ENCODE assay signal across 8 cellular contexts in genomic region chr5:34474573-34475021, GRCh38.
DNase-seq lines count a peak whose midpoint lies in the region; ATAC-seq, FAIRE-seq and TF ChIP-seq lines count a peak whose summit lies in the region.

No MANE protein-coding gene starts in this region.

- FAIRE-seq in pancreas (lab: Jason Lieb, UNC): peak; percentile 61

- no peaks in the 10 kb centered on the region for H3K36me3 ChIP-seq in gastroesophageal sphincter
- H3K36me3 ChIP-seq in pancreas: no peaks in the 10 kb centered on the region

- peaks cover 35% of the 10 kb centered on the region for H3K27me3 Mint-ChIP-seq in T-helper 17 cell

- no peak overlapping the region for H3K27ac Mint-ChIP-seq in T-helper 17 cell

- peaks cover 10% of the 10 kb centered on the region for H3K4me1 Mint-ChIP-seq in T-helper 17 cell

- peaks cover 2% of the 10 kb centered on the region for H3K36me3 Mint-ChIP-seq in T-helper 17 cell (ENCODE audit: low read depth)

- H3K27ac ChIP-seq in gastroesophageal sphincter (no peak overlapping the region), pancreas (no peak overlapping the region)

- H3K4me3 Mint-ChIP-seq in T-helper 17 cell: no peak overlapping the region

- H3K9me3 ChIP-seq in T-helper 17 cell (ENCODE audit: control insufficient read depth, low read length, poor library complexity, severe bottlenecking) (no peaks in the 10 kb centered on the region), gastroesophageal sphincter (no peaks in the 10 kb centered on the region), pancreas (no peaks in the 10 kb centered on the region)

- H3K4me3 ChIP-seq in gastroesophageal sphincter (no peak overlapping the region), pancreas (no peak overlapping the region)

- H3K27me3 ChIP-seq in gastroesophageal sphincter: no peaks in the 10 kb centered on the region
- H3K27me3 ChIP-seq in pancreas: no peaks in the 10 kb centered on the region

- no peak for TF ChIP-seq POLR2A in gastroesophageal sphincter (IDR thresholded peaks at IDR 0.05)

- TF ChIP-seq CTCF in gastroesophageal sphincter (IDR thresholded peaks at IDR 0.05) (peak; percentile 89 to 99 (median 94)), pancreas (IDR thresholded peaks at IDR 0.05) (peak; percentile 89 to 97 (median 93))

- no peak for TF ChIP-seq EP300 in gastroesophageal sphincter (IDR thresholded peaks at IDR 0.05)

- H3K4me1 ChIP-seq in gastroesophageal sphincter (no peaks in the 10 kb centered on the region), pancreas (peaks cover 4 to 8% (median 7%) of the 10 kb centered on the region in 3 donors)

- WGBS in gastroesophageal sphincter (ENCODE audit: low coverage in 1 of 2), 2 donors: 0 to 18% methylated on average over 1 to 4 of the region's 4 CpGs
- 19 to 20% methylated on average over 4 of the region's 4 CpGs for WGBS in pancreas, 2 donors

- intact Hi-C loops in pancreas (cut with DNase I): no loop called here

- DNase-seq in DMS114 treated with DMSO at 0.1 percent for 48 hours (lab: John Stamatoyannopoulos, UW; ENCODE audit: unreplicated experiment) (peak; percentile 57), NCI-H1092 treated with DMSO at 0.1 percent for 48 hours (lab: John Stamatoyannopoulos, UW) (peak; percentile 55), T-helper 17 cell (no peak), pancreas (peak in 1 of 6 donors; percentile 41), occipital lobe (lab: John Stamatoyannopoulos, UW) (no peak)

- ATAC-seq in GM21529 (IDR thresholded peaks at IDR 0.05; ENCODE audit: unreplicated experiment) (peak; percentile 78), T-helper 17 cell (peak; percentile 56), gastroesophageal sphincter (peak; percentile 76), pancreas (peak; percentile 88 to 99 (median 96)), GM18520 (IDR thresholded peaks at IDR 0.05; ENCODE audit: unreplicated experiment) (no peak)

Comparison
In these comparisons a context has a peak if more than half of its experiments do, and no peak if none do; other contexts are left out.
1. DNase-seq: peak in DMS114 treated with DMSO at 0.1 percent for 48 hours (single experiment) and NCI-H1092 treated with DMSO at 0.1 percent for 48 hours (single experiment); none in T-helper 17 cell (0 of 3) and occipital lobe (single experiment).